In the genomic region with DNA sequence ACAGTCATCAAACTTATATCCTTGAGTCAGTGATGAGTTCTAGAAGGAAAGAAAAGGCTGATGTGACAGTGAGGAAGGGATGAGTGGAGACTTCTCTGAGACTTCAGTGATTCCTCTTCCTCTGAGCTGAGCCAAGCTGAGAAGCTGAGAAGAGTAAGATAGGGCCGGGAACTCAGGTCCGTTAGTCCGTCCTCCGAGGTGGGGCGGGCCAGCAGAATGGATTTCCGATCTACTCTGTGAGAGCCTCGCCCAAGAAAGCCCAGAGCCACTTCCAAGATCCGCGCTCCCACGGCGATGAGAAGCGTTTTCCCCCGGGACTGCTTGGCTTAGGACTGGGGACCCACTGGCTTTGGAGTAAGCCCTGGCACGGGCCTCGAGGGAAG, we compare ENCODE assay signal across 8 cellular contexts. TPM values are rescaled to one million over a fixed set of nuclear protein-coding genes. Genes with fewer than 3 reads are reported as not detected.
DNase-seq lines count a peak whose midpoint lies in the region; ATAC-seq and TF ChIP-seq lines count a peak whose summit lies in the region.
"Not testable (repeated sequence)": the region's sequence is repeated elsewhere in the genome, so short reads cannot be mapped to it uniquely, and the experiment has no call there.

No MANE protein-coding gene starts in this region.

- TF ChIP-seq CTCF in WI38 (IDR thresholded peaks at IDR 0.05; ENCODE audit: low read depth, low read length); ovary (IDR thresholded peaks at IDR 0.05): not testable (repeated sequence)

- H3K9me3 ChIP-seq in HAP-1; iPS DF 6.9 (ENCODE audit: control insufficient read depth, insufficient read depth, low read length); ovary; aorta (ENCODE audit: control insufficient read depth, low read length): not testable (repeated sequence)

- H3K36me3 Mint-ChIP-seq in central memory CD8-positive, alpha-beta T cell (ENCODE audit: insufficient read depth): not testable (repeated sequence)

- peak; percentile 26 for ATAC-seq in GM18511 (IDR thresholded peaks at IDR 0.05; ENCODE audit: unreplicated experiment)
- peak; percentile 17 for ATAC-seq in HG03439 (IDR thresholded peaks at IDR 0.05; ENCODE audit: unreplicated experiment)
- peak; percentile 21 for ATAC-seq in central memory CD8-positive, alpha-beta T cell (replicated peaks; ENCODE audit: extremely low read depth, poor library complexity, severe bottlenecking)
- peak; percentile 71 for ATAC-seq in aorta (ENCODE audit: low FRiP score)

- peak overlapping the region; percentile 88 for H3K4me3 Mint-ChIP-seq in central memory CD8-positive, alpha-beta T cell

- WGBS in iPS DF 6.9 (ENCODE audit: insufficient coverage, insufficient read length): no CpG with 5 or more reads among the region's 15 CpGs
- WGBS in ovary, 3 donors: 0% methylated on average over 2 of the region's 15 CpGs; no CpG with 5 or more reads in 2 of the 3 donors
- WGBS in aorta, 2 donors: 0% methylated on average over 2 of the region's 15 CpGs; no CpG with 5 or more reads in 1 of the 2 donors

- intact Hi-C loops in ovary (cut with DNase I); aorta (cut with DNase I): not testable (repeated sequence)

- H3K27ac ChIP-seq in iPS DF 6.9 (ENCODE audit: low read length): not testable (repeated sequence)
- H3K27ac ChIP-seq in ovary (peak overlapping the region; percentile 75 to 77), aorta (ENCODE audit: low read depth in 1 of 2, low read length in 2 of 2) (peak overlapping the region in 1 of 2 donors; percentile 75)

- H3K27me3 Mint-ChIP-seq in central memory CD8-positive, alpha-beta T cell: not testable (repeated sequence)

- H3K27ac Mint-ChIP-seq in central memory CD8-positive, alpha-beta T cell (ENCODE audit: low read depth): peak overlapping the region; percentile 74

- H3K4me3 ChIP-seq in HAP-1 (peak overlapping the region; percentile 60; the same call in 1 of the 2 replicates), WI38 (ENCODE audit: low read depth, low read length) (peak overlapping the region; percentile 64), iPS DF 6.9 (ENCODE audit: low read length) (peak overlapping the region; percentile 27; the same call in 1 of the 2 replicates), ovary (peak overlapping the region; percentile 69)
- H3K4me3 ChIP-seq in aorta (ENCODE audit: low read length in 2 of 2): not testable (repeated sequence)

- H3K4me1 Mint-ChIP-seq in central memory CD8-positive, alpha-beta T cell: peaks cover 24% of the 10 kb centered on the region

- H3K27me3 ChIP-seq in HAP-1 (ENCODE audit: low read depth); iPS DF 6.9 (ENCODE audit: control insufficient read depth, insufficient read depth, low read length); ovary; aorta (ENCODE audit: control insufficient read depth in 1 of 2, insufficient read depth in 2 of 2, low read length in 1 of 2): not testable (repeated sequence)

- H3K4me1 ChIP-seq in HAP-1; iPS DF 6.9 (ENCODE audit: control insufficient read depth, insufficient read depth, low read length); ovary (ENCODE audit: insufficient read depth); aorta (ENCODE audit: control insufficient read depth in 1 of 2, insufficient read depth in 2 of 2, low read length in 2 of 2): not testable (repeated sequence)

- H3K36me3 ChIP-seq in HAP-1 (replicated peaks); iPS DF 6.9 (ENCODE audit: control insufficient read depth, insufficient read depth, low read length); ovary; aorta (ENCODE audit: control insufficient read depth in 1 of 2, insufficient read depth in 2 of 2, low read length in 1 of 2): not testable (repeated sequence)

- in situ Hi-C loops in HAP-1 (cut with MboI; ENCODE audit: low sequenced_read_pairs): not testable (repeated sequence)

- TF ChIP-seq EP300 in ovary (IDR thresholded peaks at IDR 0.05): not testable (repeated sequence)

- H3K9me3 Mint-ChIP-seq in central memory CD8-positive, alpha-beta T cell: not testable (repeated sequence)

- not testable (repeated sequence) for TF ChIP-seq POLR2A in ovary (IDR thresholded peaks at IDR 0.05)

- DNase-seq in HAP-1 (ENCODE audit: low spot score in 2 of 2); central memory CD8-positive, alpha-beta T cell (ENCODE audit: low spot score in 2 of 2); iPS DF 6.9 (ENCODE audit: low read depth, low spot score); ovary; aorta: not testable (repeated sequence)

RNA-seq across cellular contexts. Expression of gene PDPR, which starts 0.5 kb away (rescaled TPM):
- total RNA-seq in ovary (10 to 100 TPM; 13.4 to 44.5 (median 26.0) TPM), aorta (10 to 100 TPM; 36.0 to 38.8 TPM)
- polyA plus RNA-seq in ovary (10 to 100 TPM; 14.9 to 21.7 TPM), aorta (10 to 100 TPM in 1 of 2 donors, 1 to 10 TPM in 1; 2.9 to 14.2 TPM)

RNA-seq across cellular contexts. Expression of gene CLEC18C, which starts 60.0 kb away (rescaled TPM):
- total RNA-seq in ovary (under 1 TPM in 6 of 7 donors, not detected in 1; 0.15 to 0.50 (median 0.28) TPM), aorta (1 to 10 TPM; 1.1 to 1.3 TPM)
- polyA plus RNA-seq in ovary (under 1 TPM in 1 of 2 donors, not detected in 1; 0.07 TPM), aorta (under 1 TPM; 0.08 to 0.88 TPM)

Comparison
In these comparisons a context has a peak if more than half of its experiments do, and no peak if none do; other contexts are left out.
1. ATAC-seq: peak in every context shown above with its lines; median percentile 71 in aorta; 26 in GM18511; 21 in central memory CD8-positive, alpha-beta T cell; 17 in HG03439.